8 cellular contexts compared by ENCODE assay signal in genomic region chr10:5975641-5976473, GRCh38. TPM values are rescaled to one million over a fixed set of nuclear protein-coding genes. Genes with fewer than 3 reads are reported as not detected.
A peak's percentile ranks its signal among the peaks of the same experiment; 100 is the strongest.
DNase-seq lines count a peak whose midpoint lies in the region; ATAC-seq and TF ChIP-seq lines count a peak whose summit lies in the region.

No MANE protein-coding gene starts in this region.

- H3K9me3 ChIP-seq in endodermal cell (ENCODE audit: control insufficient read depth, low read length) (no peaks in the 10 kb centered on the region), neural progenitor cell (ENCODE audit: low read depth) (no peaks in the 10 kb centered on the region)

- no peak overlapping the region for H3K9ac ChIP-seq in endodermal cell (ENCODE audit: extremely low read depth, low read length, poor library complexity, severe bottlenecking)
- no peak overlapping the region for H3K9ac ChIP-seq in neural progenitor cell

- H3K9me3 Mint-ChIP-seq in endodermal cell = no peaks in the 10 kb centered on the region
- peaks cover 4% of the 10 kb centered on the region for H3K9me3 Mint-ChIP-seq in neural progenitor cell
- H3K9me3 Mint-ChIP-seq in type B pancreatic cell = no peaks in the 10 kb centered on the region

- H4K20me1 ChIP-seq in neural progenitor cell (ENCODE audit: low read depth) = peaks cover 16% of the 10 kb centered on the region

- H3K4me1 ChIP-seq in endodermal cell (ENCODE audit: control insufficient read depth, insufficient read depth, low read length) (no peaks in the 10 kb centered on the region), neural progenitor cell (peaks cover 3% of the 10 kb centered on the region)

- peaks cover 52% of the 10 kb centered on the region for H3K27me3 ChIP-seq in endodermal cell (ENCODE audit: control insufficient read depth, insufficient read depth, low read length, poor library complexity, severe bottlenecking)
- H3K27me3 ChIP-seq in neural progenitor cell = peaks cover 87% of the 10 kb centered on the region

- H3K27ac Mint-ChIP-seq in endodermal cell (no peak overlapping the region), neural progenitor cell (no peak overlapping the region), type B pancreatic cell (no peak overlapping the region)

- H3K4me1 Mint-ChIP-seq in endodermal cell (peaks cover 5% of the 10 kb centered on the region), neural progenitor cell (peaks cover 13% of the 10 kb centered on the region), type B pancreatic cell (ENCODE audit: unreplicated experiment) (peaks cover 6% of the 10 kb centered on the region)

- peak overlapping the region; percentile 63 for H3K4me3 Mint-ChIP-seq in endodermal cell
- peak overlapping the region; percentile 90 for H3K4me3 Mint-ChIP-seq in neural progenitor cell
- peak overlapping the region; percentile 90 for H3K4me3 Mint-ChIP-seq in type B pancreatic cell

- H3K4me3 ChIP-seq in AG10803 (ENCODE audit: low read length) = peak overlapping the region; percentile 84
- H3K4me3 ChIP-seq in endodermal cell (ENCODE audit: low read length) = peak overlapping the region; percentile 83
- H3K4me3 ChIP-seq in neural progenitor cell = peak overlapping the region; percentile 62

- H3K27me3 Mint-ChIP-seq in endodermal cell (ENCODE audit: insufficient read depth) (peaks cover 51% of the 10 kb centered on the region), neural progenitor cell (ENCODE audit: insufficient read depth, low read depth) (peaks cover 36% of the 10 kb centered on the region), type B pancreatic cell (peaks cover 59% of the 10 kb centered on the region)

- 75 to 81% methylated on average over 19 to 20 of the region's 20 CpGs for WGBS in endodermal cell (ENCODE audit: insufficient coverage in 1 of 2, insufficient read length in 1 of 2), 2 experiments

- H3F3A ChIP-seq in neural progenitor cell (ENCODE audit: low read depth) = peaks cover 8% of the 10 kb centered on the region

- H3K36me3 ChIP-seq in endodermal cell (ENCODE audit: control insufficient read depth, insufficient read depth, low read length) (no peaks in the 10 kb centered on the region), neural progenitor cell (no peaks in the 10 kb centered on the region)

- no peaks in the 10 kb centered on the region for H3K36me3 Mint-ChIP-seq in endodermal cell (ENCODE audit: low read depth)
- H3K36me3 Mint-ChIP-seq in neural progenitor cell = peaks cover 2% of the 10 kb centered on the region
- H3K36me3 Mint-ChIP-seq in type B pancreatic cell = no peaks in the 10 kb centered on the region

- TF ChIP-seq CTCF in AG10803 (conservative IDR thresholded peaks at IDR 0.05; ENCODE audit: low read length) = no peak
- no peak for TF ChIP-seq CTCF in endodermal cell (conservative IDR thresholded peaks at IDR 0.05)
- TF ChIP-seq CTCF in neural progenitor cell (IDR thresholded peaks at IDR 0.05) = no peak
- TF ChIP-seq CTCF in type B pancreatic cell (conservative IDR thresholded peaks at IDR 0.05) = no peak

- no peaks in the 10 kb centered on the region for H3K79me2 ChIP-seq in neural progenitor cell (ENCODE audit: low read depth)

- peak; percentile 47 for ATAC-seq in GM19397 (IDR thresholded peaks at IDR 0.05; ENCODE audit: unreplicated experiment)
- peak; percentile 56 for ATAC-seq in HG03520 (IDR thresholded peaks at IDR 0.05; ENCODE audit: unreplicated experiment)

- H3K4me2 ChIP-seq in neural progenitor cell = peak overlapping the region; percentile 99

- H2AFZ ChIP-seq in neural progenitor cell (replicated peaks) = no peak overlapping the region

- no peak overlapping the region for H3K27ac ChIP-seq in endodermal cell (ENCODE audit: low read depth, low read length)
- H3K27ac ChIP-seq in neural progenitor cell = no peak overlapping the region

- peak; percentile 54 for DNase-seq in AG10803 (ENCODE audit: low read depth)
- DNase-seq in activated CD4-positive, alpha-beta T cell treated with anti-CD3 and anti-CD28 coated beads for 48 hours = peak; percentile 76
- DNase-seq in endodermal cell = no peak
- DNase-seq in neural progenitor cell (ENCODE audit: low spot score) = no peak
- DNase-seq in type B pancreatic cell (ENCODE audit: extremely low spot score, unreplicated experiment) = no peak
- DNase-seq in dedifferentiated amniotic fluid mesenchymal stem cell (ENCODE audit: extremely low spot score) = no peak

RNA-seq across cellular contexts. Expression of gene IL15RA, which starts 1.5 kb away (rescaled TPM):
- total RNA-seq in endodermal cell (under 1 TPM; 0.35 to 0.37 TPM), neural progenitor cell (ENCODE audit: low replicate concordance) (not detected in 2 replicates), type B pancreatic cell (ENCODE audit: low replicate concordance) (1.4 and 3.7 TPM in 2 replicates)
- polyA plus RNA-seq in endodermal cell (2013, experiment 1 of 2) = not detected
- polyA plus RNA-seq in endodermal cell (2013, experiment 2 of 2) = not detected

Comparison
In these comparisons a context has a peak if more than half of its experiments do, and no peak if none do; other contexts are left out.
1. DNase-seq: peak in AG10803 (single experiment) and activated CD4-positive, alpha-beta T cell treated with anti-CD3 and anti-CD28 coated beads for 48 hours (single experiment); none in endodermal cell (single experiment), neural progenitor cell (single experiment), type B pancreatic cell (single experiment) and dedifferentiated amniotic fluid mesenchymal stem cell (single experiment).
2. Peak in every context shown above with its lines, with median percentiles within 50 percentile points of each other: H3K4me3 ChIP-seq and H3K4me3 Mint-ChIP-seq.